Comparison of ENCODE assay signal across 8 cellular contexts in the genomic region with DNA sequence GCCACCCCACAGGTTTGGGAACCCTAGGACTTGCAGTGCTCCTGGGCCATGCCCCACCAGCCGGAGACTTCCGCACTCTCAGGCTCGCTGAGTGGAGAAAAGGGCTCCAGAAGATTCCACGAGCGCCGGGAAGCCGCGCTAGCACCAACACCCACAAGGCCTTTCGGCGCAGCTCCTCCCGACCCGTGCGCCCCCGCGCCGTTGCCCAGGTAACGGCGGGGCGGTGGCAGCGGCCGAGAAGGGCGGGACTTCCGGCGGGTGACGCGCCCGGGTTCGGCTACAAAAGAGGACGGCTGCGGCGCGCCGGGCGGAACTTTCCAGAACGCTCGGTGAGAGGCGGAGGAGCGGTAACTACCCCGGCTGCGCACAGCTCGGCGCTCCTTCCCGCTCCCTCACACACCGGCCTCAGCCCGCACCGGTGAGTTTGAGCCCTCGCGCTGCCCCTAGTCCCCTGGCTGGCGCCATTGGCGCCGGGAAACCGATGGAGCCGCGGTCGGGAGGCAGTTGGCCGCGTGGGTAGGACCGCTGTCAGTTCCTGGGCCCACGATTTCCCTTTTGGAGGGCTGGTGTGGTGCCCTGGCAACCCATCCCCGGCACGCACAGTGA. TPM values are rescaled to one million over a fixed set of nuclear protein-coding genes. Genes with fewer than 3 reads are reported as not detected.
DNase-seq lines count a peak whose midpoint lies in the region; ATAC-seq and TF ChIP-seq lines count a peak whose summit lies in the region.

A gene (plus strand): TSS at position 308 of the 606 bp plus-strand sequence. CDS start 1,212 bp downstream, outside the sequence.

- H3K4me2 ChIP-seq in PC-9 = peak within 1 kb of the TSS; percentile 82

- H3K4me3 Mint-ChIP-seq in IgD-negative memory B cell = peak within 1 kb of the TSS; percentile 95 to 97 (median 96)
- peak within 1 kb of the TSS; percentile 98 for H3K4me3 Mint-ChIP-seq in activated T-cell treated with anti-CD3 and anti-CD28 coated beads, Interleukin-2, amount 50 U/mL, for 24 hours

- BruUV-seq in PC-9 (replicated peaks; lab: Mats Ljungman, UMichigan) = no TSS peak

- peak within 1 kb of the TSS; percentile 75 for H2AFZ ChIP-seq in PC-9

- peak within 1 kb of the TSS; percentile 96 to 97 (median 96) for H3K27ac Mint-ChIP-seq in IgD-negative memory B cell
- H3K27ac Mint-ChIP-seq in activated T-cell treated with anti-CD3 and anti-CD28 coated beads, Interleukin-2, amount 50 U/mL, for 24 hours = peak within 1 kb of the TSS; percentile 97

- no peaks in the 10 kb centered on the region for H3K9me2 ChIP-seq in PC-9 (ENCODE audit: insufficient read depth)

- DNase-seq in DMS53 (lab: John Stamatoyannopoulos, UW) (peak; percentile 98), PC-9 (peak; percentile 73 to 89)
- peak; percentile 98 for DNase-seq in activated T-cell treated with anti-CD3 and anti-CD28 coated beads, Interleukin-2, amount 50 U/mL, for 24 hours
- peak; percentile 87 for DNase-seq in stimulated activated CD8-positive, alpha-beta memory T cell treated with anti-CD3 and anti-CD28 coated beads, Interleukin-7, amount 100 ng/mL, for 24 hours (ENCODE audit: low read depth)

- H3F3A ChIP-seq in PC-9 (ENCODE audit: insufficient read depth, low read depth) = peaks cover 13% of the 10 kb centered on the region; the same call in 1 of the 2 replicates

- ATAC-seq in GM21576 (IDR thresholded peaks at IDR 0.05; ENCODE audit: unreplicated experiment) = peak; percentile 91

- CTCF ChIA-PET in PC-9 (lab: Charles Lee) = no interaction called here

- POLR2A ChIA-PET in PC-9 (lab: Charles Lee; ENCODE audit: unreplicated experiment) = interaction anchor here (0.6 to 1.4 kb wide), 4 partner anchors 51 to 650 kb away, joined by 3 to 4 read pairs (median 3); no protein-coding TSS in a partner anchor

- peaks cover 45 to 52% (median 49%) of the 10 kb centered on the region in 3 donors for H3K4me1 Mint-ChIP-seq in IgD-negative memory B cell
- peaks cover 75% of the 10 kb centered on the region for H3K4me1 Mint-ChIP-seq in activated T-cell treated with anti-CD3 and anti-CD28 coated beads, Interleukin-2, amount 50 U/mL, for 24 hours (ENCODE audit: low read depth)

- H3K27me3 ChIP-seq in PC-9 (ENCODE audit: insufficient read depth, low read depth) (no peaks in the 10 kb centered on the region), esophagus (ENCODE audit: control insufficient read depth in 1 of 2, insufficient read depth in 2 of 2, low read length in 2 of 2) (no peaks in the 10 kb centered on the region), muscle layer of duodenum (ENCODE audit: low read depth, low read length) (no peaks in the 10 kb centered on the region)

- peak within 1 kb of the TSS; percentile 93 for H3K4me3 ChIP-seq in PC-9
- H3K4me3 ChIP-seq in esophagus (ENCODE audit: low read depth in 1 of 2, low read length in 2 of 2) = peak within 1 kb of the TSS; percentile 89 to 100
- H3K4me3 ChIP-seq in muscle layer of duodenum (ENCODE audit: low read depth in 1 of 2, low read length in 2 of 2) = peak within 1 kb of the TSS; percentile 96

- TF ChIP-seq CTCF in PC-9 (conservative IDR thresholded peaks at IDR 0.05) = no peak

- peaks cover 43% of the 10 kb centered on the region for H4K20me1 ChIP-seq in PC-9 (ENCODE audit: insufficient read depth)

- H3K36me3 ChIP-seq in PC-9 (ENCODE audit: low read depth) = peaks cover 14% of the 10 kb centered on the region
- H3K36me3 ChIP-seq in esophagus (ENCODE audit: control insufficient read depth in 2 of 2, insufficient read depth in 2 of 2, low read length in 1 of 2) = peaks cover 0 to 4% of the 10 kb centered on the region in 2 donors
- H3K36me3 ChIP-seq in muscle layer of duodenum (ENCODE audit: control insufficient read depth in 1 of 2, insufficient read depth in 2 of 2, low read length in 2 of 2) = peaks cover 14 to 22% of the 10 kb centered on the region in 2 donors

- intact Hi-C loops in PC-9 (cut with micrococcal nuclease; ENCODE audit: unreplicated experiment) = no loop called here

- no peaks in the 10 kb centered on the region for H3K9me3 Mint-ChIP-seq in IgD-negative memory B cell
- no peaks in the 10 kb centered on the region for H3K9me3 Mint-ChIP-seq in activated T-cell treated with anti-CD3 and anti-CD28 coated beads, Interleukin-2, amount 50 U/mL, for 24 hours

- 0% methylated on average over 55 to 61 of the region's 61 CpGs for WGBS in esophagus, 2 donors

- H3K79me2 ChIP-seq in PC-9 (ENCODE audit: low read depth) = peaks cover 95% of the 10 kb centered on the region

- H3K4me1 ChIP-seq in PC-9 (replicated peaks; ENCODE audit: insufficient read depth) (peaks cover 51% of the 10 kb centered on the region), esophagus (ENCODE audit: control insufficient read depth in 2 of 2, insufficient read depth in 2 of 2, low read length in 1 of 2) (no peaks in the 10 kb centered on the region), muscle layer of duodenum (ENCODE audit: control insufficient read depth in 1 of 2, insufficient read depth in 2 of 2, low read length in 2 of 2) (peaks cover 8 to 59% of the 10 kb centered on the region in 2 donors)

- H3K27ac ChIP-seq in PC-9 (peak within 1 kb of the TSS; percentile 82), esophagus (ENCODE audit: low read depth in 2 of 2, low read length in 1 of 2) (peak within 1 kb of the TSS; percentile 98 to 99), muscle layer of duodenum (ENCODE audit: low read length) (peak within 1 kb of the TSS; percentile 98)

- no peaks in the 10 kb centered on the region for H3K27me3 Mint-ChIP-seq in IgD-negative memory B cell
- H3K27me3 Mint-ChIP-seq in activated T-cell treated with anti-CD3 and anti-CD28 coated beads, Interleukin-2, amount 50 U/mL, for 24 hours = no peaks in the 10 kb centered on the region

- no peaks in the 10 kb centered on the region for H3K9me3 ChIP-seq in PC-9 (ENCODE audit: insufficient read depth, low read depth)
- no peaks in the 10 kb centered on the region for H3K9me3 ChIP-seq in esophagus (ENCODE audit: control insufficient read depth in 2 of 2, insufficient read depth in 1 of 2, low read depth in 1 of 2, low read length in 1 of 2)
- no peaks in the 10 kb centered on the region for H3K9me3 ChIP-seq in muscle layer of duodenum (ENCODE audit: control insufficient read depth in 1 of 2, low read length in 2 of 2)

- no peaks in the 10 kb centered on the region for H3K36me3 Mint-ChIP-seq in IgD-negative memory B cell
- peaks cover 97% of the 10 kb centered on the region for H3K36me3 Mint-ChIP-seq in activated T-cell treated with anti-CD3 and anti-CD28 coated beads, Interleukin-2, amount 50 U/mL, for 24 hours (ENCODE audit: low read depth)

RNA-seq across cellular contexts. Expression of the gene that starts here (rescaled TPM):
- polyA plus RNA-seq in IgD-negative memory B cell (77.1 TPM), esophagus (10 to 100 TPM; 25.8 to 45.7 TPM)
- total RNA-seq in PC-9 (2021) = 78.0 and 88.4 TPM in 2 replicates

Comparison
In these comparisons a context has a peak if more than half of its experiments do, and no peak if none do; other contexts are left out.
1. Peak in every context shown above with its lines: DNase-seq, ATAC-seq, H3K4me3 ChIP-seq and H3K27ac ChIP-seq.